Comparison of ENCODE assay signal across 11 cellular contexts in genomic region chr3:32696523-32696922, GRCh38.
"Had no signal": no experiment of that assay in that cellular context is flagged by ENCODE, and none has a peak within 500 bp of the region (broad histone marks: within the 10 kb centered on the region; RNA-seq: fewer than 3 reads in every experiment).

No MANE protein-coding gene starts in this region.

- H3K4me2 ChIP-seq: GM23338 had no signal

- ATAC-seq: GM23338, HCT116 had no signal

- H3K9ac ChIP-seq: GM23248 had no signal

- H2AFZ ChIP-seq: GM23248, GM23338 had no signal

- H3K36me3 ChIP-seq: HAP-1 had no signal

- H3K4me1 ChIP-seq: HAP-1 had no signal

- FAIRE-seq: H1, H54 had no signal

- H3K9me3 ChIP-seq: HAP-1 had no signal

- H3K27ac ChIP-seq: GM23248 had no signal

- DNase-seq: GM23248, GOT3, H7, H9, HCEC 1CT, HFFc6 had no signal

- H3K4me3 ChIP-seq: GM23248, GM23338, HAP-1 had no signal
